ENCODE assay signal across 8 cellular contexts in genomic region chr17:59641799-59642484, GRCh38. TPM values are rescaled to one million over a fixed set of nuclear protein-coding genes. Genes with fewer than 3 reads are reported as not detected.
DNase-seq lines count a peak whose midpoint lies in the region; ATAC-seq and TF ChIP-seq lines count a peak whose summit lies in the region.

No MANE protein-coding gene starts in this region.

- H3K4me3 Mint-ChIP-seq in activated T-cell treated with anti-CD3 and anti-CD28 coated beads, Interleukin-2, amount 50 U/mL, for 72 hours = peak overlapping the region; percentile 57 to 76
- peak overlapping the region in 9 of 10 donors; percentile 25 to 78 (median 64) for H3K4me3 Mint-ChIP-seq in naive thymus-derived CD8-positive, alpha-beta T cell

- H3K4me3 ChIP-seq in vagina = no peak overlapping the region

- intact Hi-C loops in vagina (cut with DNase I) = no loop called here

- peak; percentile 94 to 98 for ATAC-seq in activated T-cell treated with anti-CD3 and anti-CD28 coated beads, Interleukin-2, amount 50 U/mL, for 72 hours (replicated peaks in 1 of 2)
- ATAC-seq in HG02981 (IDR thresholded peaks at IDR 0.05; ENCODE audit: unreplicated experiment) = peak; percentile 82
- ATAC-seq in naive thymus-derived CD8-positive, alpha-beta T cell = peak; percentile 68 to 81

- TF ChIP-seq CTCF in vagina (IDR thresholded peaks at IDR 0.05) = no peak

- DNase-seq in activated T-cell treated with anti-CD3 and anti-CD28 coated beads, Interleukin-2, amount 50 U/mL, for 72 hours = no peak
- DNase-seq in activated T-cell treated with anti-CD3 and anti-CD28 coated beads for 4 hours (no peak), SIG-M5 (lab: John Stamatoyannopoulos, UW) (peak; percentile 57), vagina (ENCODE audit: extremely low spot score in 2 of 2) (no peak), NCI-H1092 (lab: John Stamatoyannopoulos, UW) (no peak), amygdala (lab: John Stamatoyannopoulos, UW) (no peak)
- peak in 3 of 10 donors; percentile 33 to 37 (median 36) for DNase-seq in naive thymus-derived CD8-positive, alpha-beta T cell

- no peaks in the 10 kb centered on the region for H3K9me3 ChIP-seq in vagina

- H3K27me3 ChIP-seq in vagina = no peaks in the 10 kb centered on the region

- H3K27ac Mint-ChIP-seq in activated T-cell treated with anti-CD3 and anti-CD28 coated beads, Interleukin-2, amount 50 U/mL, for 72 hours = peak overlapping the region; percentile 19
- H3K27ac Mint-ChIP-seq in naive thymus-derived CD8-positive, alpha-beta T cell = peak overlapping the region; percentile 6 to 54 (median 38)

- peaks cover 2 to 26% of the 10 kb centered on the region in 2 donors for H3K36me3 Mint-ChIP-seq in activated T-cell treated with anti-CD3 and anti-CD28 coated beads, Interleukin-2, amount 50 U/mL, for 72 hours (ENCODE audit: insufficient read depth in 2 of 2)
- H3K36me3 Mint-ChIP-seq in naive thymus-derived CD8-positive, alpha-beta T cell = peaks cover 3 to 38% (median 4%) of the 10 kb centered on the region in 3 donors

- H3K4me1 Mint-ChIP-seq in activated T-cell treated with anti-CD3 and anti-CD28 coated beads, Interleukin-2, amount 50 U/mL, for 72 hours (ENCODE audit: low read depth) = peaks cover 29% of the 10 kb centered on the region
- peaks cover 24 to 73% (median 54%) of the 10 kb centered on the region in 4 donors for H3K4me1 Mint-ChIP-seq in naive thymus-derived CD8-positive, alpha-beta T cell

- no peak overlapping the region for H3K27ac ChIP-seq in vagina

- no peaks in the 10 kb centered on the region for H3K9me3 Mint-ChIP-seq in activated T-cell treated with anti-CD3 and anti-CD28 coated beads, Interleukin-2, amount 50 U/mL, for 72 hours
- H3K9me3 Mint-ChIP-seq in naive thymus-derived CD8-positive, alpha-beta T cell = no peaks in the 10 kb centered on the region

- POLR2A ChIA-PET in naive thymus-derived CD8-positive, alpha-beta T cell (lab: Charles Lee) = interaction anchor here (0.6 to 1.3 kb wide), 3 partner anchors 22 to 314 kb away, joined by 4 to 7 read pairs (median 5); partner anchors contain the start of gene CLTC

- peaks cover 0 to 6% of the 10 kb centered on the region in 2 donors for H3K36me3 ChIP-seq in vagina

- peaks cover 55% of the 10 kb centered on the region for H3K4me1 ChIP-seq in vagina

- H3K27me3 Mint-ChIP-seq in activated T-cell treated with anti-CD3 and anti-CD28 coated beads, Interleukin-2, amount 50 U/mL, for 72 hours (ENCODE audit: low read depth) = no peaks in the 10 kb centered on the region
- H3K27me3 Mint-ChIP-seq in naive thymus-derived CD8-positive, alpha-beta T cell = no peaks in the 10 kb centered on the region

- no peak for TF ChIP-seq POLR2A in vagina (IDR thresholded peaks at IDR 0.05)

RNA-seq across cellular contexts. Expression of gene CLTC, which starts 22.2 kb away (rescaled TPM):
- total RNA-seq in activated T-cell treated with anti-CD3 and anti-CD28 coated beads, Interleukin-2, amount 50 U/mL, for 72 hours = 100 to 1,000 TPM; 144 to 149 TPM
- total RNA-seq in naive thymus-derived CD8-positive, alpha-beta T cell = 10 to 100 TPM; 89.6 to 94.9 TPM
- 10 to 100 TPM; 19.5 to 31.2 (median 23.7) TPM for polyA plus RNA-seq in naive thymus-derived CD8-positive, alpha-beta T cell
- 113 TPM for total RNA-seq in vagina
